Comparison of ENCODE assay signal across 8 cellular contexts in the genomic region with DNA sequence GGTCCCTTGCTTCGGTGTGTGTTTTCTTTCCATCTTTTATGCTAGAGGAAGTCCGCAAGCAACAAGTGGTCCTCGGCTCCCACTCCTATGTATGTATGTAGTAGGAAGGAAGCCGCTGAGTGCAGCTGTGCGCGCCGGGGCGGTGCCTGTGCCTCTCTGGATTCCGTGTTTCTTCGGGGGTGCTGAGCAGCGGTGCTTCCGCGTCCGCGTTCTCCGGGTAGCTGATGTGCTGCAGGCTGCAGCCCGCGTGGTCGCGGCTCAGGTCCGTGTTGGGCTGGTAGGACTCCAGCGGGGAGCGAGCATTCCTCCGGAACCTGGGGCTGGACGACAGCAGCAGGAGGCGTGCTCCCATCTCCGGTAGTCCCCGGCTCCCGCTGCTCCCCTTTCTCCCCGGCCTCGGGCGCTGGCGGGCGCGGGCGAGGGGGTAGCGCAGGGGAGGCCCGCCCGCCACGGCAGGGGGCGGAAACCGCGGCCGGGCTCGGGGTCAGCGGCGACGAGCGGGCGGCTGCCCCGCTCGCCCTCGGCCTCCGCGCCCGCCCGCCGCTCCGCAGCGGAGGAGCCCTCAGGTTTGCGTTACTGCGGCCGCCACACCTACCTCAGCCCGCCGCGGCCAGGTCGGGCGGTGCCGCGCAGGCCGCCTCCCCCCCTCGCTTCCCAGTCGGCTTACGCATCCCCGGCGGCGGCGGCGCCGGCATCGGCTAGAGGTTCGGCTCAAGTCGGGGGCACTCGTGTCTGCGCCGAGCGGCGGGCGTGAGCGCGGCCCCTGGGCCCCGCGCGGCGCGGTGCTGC. TPM values are rescaled to one million over a fixed set of nuclear protein-coding genes. Genes with fewer than 3 reads are reported as not detected.
DNase-seq lines count a peak whose midpoint lies in the region; ATAC-seq and TF ChIP-seq lines count a peak whose summit lies in the region.

No MANE protein-coding gene starts in this region.

- H3K4me1 ChIP-seq in HUES64 (ENCODE audit: insufficient read depth, low read length) = peaks cover 28% of the 10 kb centered on the region
- H3K4me1 ChIP-seq in SJCRH30 = peaks cover 12% of the 10 kb centered on the region
- H3K4me1 ChIP-seq in cardiac muscle cell (ENCODE audit: low read depth) = peaks cover 5% of the 10 kb centered on the region

- peaks cover 58% of the 10 kb centered on the region for H3K4me1 Mint-ChIP-seq in activated naive CD4-positive, alpha-beta T cell treated with anti-CD3 and anti-CD28 coated beads, Interleukin-2, amount 10 ng/mL, durations not matched to agents 7 days and 5 days
- H3K4me1 Mint-ChIP-seq in type B pancreatic cell (ENCODE audit: unreplicated experiment) = peaks cover 18% of the 10 kb centered on the region

- peak; percentile 56 for ATAC-seq in GM21528 (IDR thresholded peaks at IDR 0.05; ENCODE audit: low FRiP score, unreplicated experiment)

- H3K4me3 Mint-ChIP-seq in activated naive CD4-positive, alpha-beta T cell treated with anti-CD3 and anti-CD28 coated beads, Interleukin-2, amount 10 ng/mL, durations not matched to agents 7 days and 5 days = peak overlapping the region; percentile 95
- H3K4me3 Mint-ChIP-seq in type B pancreatic cell = peak overlapping the region; percentile 90

- H3K9ac ChIP-seq in HUES64 (ENCODE audit: low read depth, low read length) = peak overlapping the region; percentile 74

- no peak for TF ChIP-seq CTCF in cardiac muscle cell (IDR thresholded peaks at IDR 0.05; ENCODE audit: low read depth, low read length)
- TF ChIP-seq CTCF in type B pancreatic cell (conservative IDR thresholded peaks at IDR 0.05) = no peak

- H3K9me3 ChIP-seq in HUES64 (ENCODE audit: insufficient read depth, low read depth, low read length) (no peaks in the 10 kb centered on the region), SJCRH30 (replicated peaks) (no peaks in the 10 kb centered on the region), cardiac muscle cell (ENCODE audit: low read depth) (no peaks in the 10 kb centered on the region)

- peak overlapping the region; percentile 94 for H3K27ac Mint-ChIP-seq in activated naive CD4-positive, alpha-beta T cell treated with anti-CD3 and anti-CD28 coated beads, Interleukin-2, amount 10 ng/mL, durations not matched to agents 7 days and 5 days
- H3K27ac Mint-ChIP-seq in type B pancreatic cell = peak overlapping the region; percentile 78

- no peaks in the 10 kb centered on the region for H3K27me3 Mint-ChIP-seq in activated naive CD4-positive, alpha-beta T cell treated with anti-CD3 and anti-CD28 coated beads, Interleukin-2, amount 10 ng/mL, durations not matched to agents 7 days and 5 days
- H3K27me3 Mint-ChIP-seq in type B pancreatic cell = peaks cover 4% of the 10 kb centered on the region

- H3K27ac ChIP-seq in HUES64 (ENCODE audit: low read depth, low read length) (no peak overlapping the region), SJCRH30 (no peak overlapping the region; the same call in 1 of the 2 replicates), cardiac muscle cell (no peak overlapping the region)

- H3K9me3 Mint-ChIP-seq in activated naive CD4-positive, alpha-beta T cell treated with anti-CD3 and anti-CD28 coated beads, Interleukin-2, amount 10 ng/mL, durations not matched to agents 7 days and 5 days = no peaks in the 10 kb centered on the region
- no peaks in the 10 kb centered on the region for H3K9me3 Mint-ChIP-seq in type B pancreatic cell

- H3K36me3 ChIP-seq in HUES64 (ENCODE audit: insufficient read depth, low read length) = peaks cover 6% of the 10 kb centered on the region
- no peaks in the 10 kb centered on the region for H3K36me3 ChIP-seq in SJCRH30
- no peaks in the 10 kb centered on the region for H3K36me3 ChIP-seq in cardiac muscle cell

- DNase-seq in EH (ENCODE audit: low read depth) = peak; percentile 70
- peak; percentile 61 to 66 for DNase-seq in SJCRH30
- DNase-seq in activated naive CD4-positive, alpha-beta T cell treated with anti-CD3 and anti-CD28 coated beads, Interleukin-2, amount 10 ng/mL, durations not matched to agents 7 days and 5 days = peak; percentile 83
- peak; percentile 61 to 82 for DNase-seq in cardiac muscle cell (ENCODE audit: low read depth in 1 of 2, low spot score in 1 of 2)
- DNase-seq in pons (ENCODE audit: low spot score) = peak; percentile 29
- no peak for DNase-seq in type B pancreatic cell (ENCODE audit: extremely low spot score, unreplicated experiment)

- peaks cover 41% of the 10 kb centered on the region for H3K27me3 ChIP-seq in HUES64 (ENCODE audit: insufficient read depth, low read length)
- no peaks in the 10 kb centered on the region for H3K27me3 ChIP-seq in SJCRH30
- H3K27me3 ChIP-seq in cardiac muscle cell = peaks cover 17% of the 10 kb centered on the region

- peak overlapping the region; percentile 66 for H3K4me3 ChIP-seq in HUES64 (ENCODE audit: low read length)
- H3K4me3 ChIP-seq in SJCRH30 = peak overlapping the region; percentile 90
- H3K4me3 ChIP-seq in cardiac muscle cell = peak overlapping the region; percentile 70

- peaks cover 32% of the 10 kb centered on the region for H3K36me3 Mint-ChIP-seq in activated naive CD4-positive, alpha-beta T cell treated with anti-CD3 and anti-CD28 coated beads, Interleukin-2, amount 10 ng/mL, durations not matched to agents 7 days and 5 days
- H3K36me3 Mint-ChIP-seq in type B pancreatic cell = peaks cover 29% of the 10 kb centered on the region

- CTCF ChIA-PET in activated naive CD4-positive, alpha-beta T cell treated with anti-CD3 and anti-CD28 coated beads, Interleukin-2, amount 10 ng/mL, durations not matched to agents 7 days and 5 days (lab: Charles Lee) = interaction anchor here (2.9 to 3.0 kb wide), 2 partner anchors 14 to 106 kb away, joined by 7 to 19 read pairs; no protein-coding TSS in a partner anchor

- WGBS in HUES64 = under 1% methylated on average over 96 of the region's 96 CpGs

RNA-seq across cellular contexts. Expression of a gene that starts 0.5 kb away (rescaled TPM):
- polyA plus RNA-seq in HUES64 (2013, experiment 1 of 2) = 1.1 TPM
- polyA plus RNA-seq in HUES64 (2013, experiment 2 of 2) = 1.6 TPM
- total RNA-seq in SJCRH30 (2014; rRNA removed; shearing (Covaris generic)) = 0.76 and 1.5 TPM in 2 replicates
- total RNA-seq in cardiac muscle cell (0.32 and 0.74 TPM in 2 replicates), type B pancreatic cell (ENCODE audit: low replicate concordance) (2.0 and 4.1 TPM in 2 replicates)
- polyA plus RNA-seq in cardiac muscle cell = 1.9 and 2.6 TPM in 2 replicates

RNA-seq across cellular contexts. Expression of a gene that starts 0.7 kb away (rescaled TPM):
- polyA plus RNA-seq in HUES64 (2013, experiment 1 of 2) = 2.7 TPM
- polyA plus RNA-seq in HUES64 (2013, experiment 2 of 2) = 1.6 TPM
- 10.4 and 12.2 TPM in 2 replicates for total RNA-seq in SJCRH30 (2014; rRNA removed; shearing (Covaris generic))
- 6.3 and 6.4 TPM in 2 replicates for total RNA-seq in cardiac muscle cell
- 5.0 and 7.3 TPM in 2 replicates for polyA plus RNA-seq in cardiac muscle cell
- total RNA-seq in type B pancreatic cell (ENCODE audit: low replicate concordance) = 5.3 and 6.9 TPM in 2 replicates
